ENCODE assay signal across 22 cellular contexts in the genomic region with DNA sequence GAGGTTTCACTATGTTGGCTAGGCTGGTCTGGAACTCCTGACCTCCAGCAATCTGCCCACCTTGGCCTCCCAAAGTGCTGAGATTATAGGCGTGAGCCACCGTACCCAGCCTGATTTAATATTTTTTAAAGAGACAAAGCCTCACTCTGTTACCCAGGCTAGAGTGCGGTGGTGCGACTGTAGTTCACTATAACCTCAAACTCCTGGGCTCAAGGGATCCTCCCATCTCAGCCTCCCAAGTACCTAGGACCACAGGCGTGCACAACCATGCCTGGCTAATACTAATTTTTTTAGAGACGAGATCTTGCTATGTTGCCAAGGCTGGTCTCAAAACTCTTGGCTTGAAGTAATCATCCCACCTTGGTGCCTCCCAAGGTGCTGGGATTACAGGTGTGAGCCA. TPM values are rescaled to one million over a fixed set of nuclear protein-coding genes. Genes with fewer than 3 reads are reported as not detected.
DNase-seq lines count a peak whose midpoint lies in the region; ATAC-seq and TF ChIP-seq lines count a peak whose summit lies in the region.
"Had no signal": no experiment of that assay in that cellular context is flagged by ENCODE, and none has a peak within 500 bp of the region (broad histone marks: within the 10 kb centered on the region; RNA-seq: fewer than 3 reads in every experiment).

No MANE protein-coding gene starts in this region.

- DNase-seq in IMR-90 = no peak
- no peak for DNase-seq in chondrocyte (ENCODE audit: low spot score)
- no peak for DNase-seq in mesenchymal stem cell
- no peak for DNase-seq in tibial nerve (ENCODE audit: low spot score in 2 of 2)
- DNase-seq in type B pancreatic cell (ENCODE audit: extremely low spot score, unreplicated experiment) = no peak
- no peak for DNase-seq in DMS79 (lab: John Stamatoyannopoulos, UW)
- DNase-seq in stimulated activated CD4-positive, alpha-beta T cell treated with anti-CD3 and anti-CD28 coated beads, Interleukin-2, amount 100 ng/mL, for 24 hours = no peak
- DNase-seq: activated CD4-positive, alpha-beta memory T cell treated with anti-CD3 and anti-CD28 coated beads, Interleukin-2, amount 10 ng/mL, durations not matched to agents 7 days and 5 days; activated CD4-positive, CD25-positive, alpha-beta regulatory T cell treated with anti-CD3 and anti-CD28 coated beads, Interleukin-2, amount 50 U/mL, for 72 hours; activated naive CD8-positive, alpha-beta T cell treated with anti-CD3 and anti-CD28 coated beads, Interleukin-2, amount 50 U/mL, for 24 hours; CD4-positive, alpha-beta T cell; effector memory CD8-positive, alpha-beta T cell; glutamatergic neuron; kidney; NCI-H1436 treated with DMSO at 0.1 percent for 48 hours; NK-92 treated with Interleukin-12 subunit alpha and Interleukin-12 subunit beta, amount 100 ng/mL, for 24 hours had no signal

- ATAC-seq in IMR-90 (ENCODE audit: low read depth) = no peak
- ATAC-seq: activated naive CD8-positive, alpha-beta T cell treated with anti-CD3 and anti-CD28 coated beads, Interleukin-2, amount 50 U/mL, for 24 hours; effector memory CD8-positive, alpha-beta T cell had no signal

- H3K18ac ChIP-seq in IMR-90 (ENCODE audit: low read depth, low read length) (no peak overlapping the region), mesenchymal stem cell (ENCODE audit: low read depth in 1 of 2, low read length in 2 of 2) (no peak overlapping the region)

- H3K4me1 ChIP-seq in IMR-90 (ENCODE audit: control insufficient read depth, insufficient read depth, low read length) = peaks cover 4% of the 10 kb centered on the region
- H3K4me1 ChIP-seq in mesenchymal stem cell (ENCODE audit: control insufficient read depth, insufficient read depth, low read depth, low read length) = peaks cover 15% of the 10 kb centered on the region
- H3K4me1 ChIP-seq in tibial nerve = peaks cover 0 to 16% (median 3%) of the 10 kb centered on the region in 4 donors
- H3K4me1 ChIP-seq: Peyer's patch had no signal

- H2BK5ac ChIP-seq in IMR-90 (ENCODE audit: low read depth, low read length, poor library complexity, severe bottlenecking) = no peak overlapping the region
- H2BK5ac ChIP-seq in mesenchymal stem cell (ENCODE audit: low read depth, low read length, poor library complexity, severe bottlenecking) = no peak overlapping the region

- H2BK120ac ChIP-seq in IMR-90 (ENCODE audit: low read depth, low read length) = no peak overlapping the region
- H2BK120ac ChIP-seq in mesenchymal stem cell (ENCODE audit: low read depth, low read length) = no peak overlapping the region

- H3K4ac ChIP-seq in IMR-90 (ENCODE audit: low read depth, low read length) (no peak overlapping the region), mesenchymal stem cell (ENCODE audit: low read depth in 1 of 2, low read length in 2 of 2) (no peak overlapping the region)

- in situ Hi-C loops in IMR-90 (cut with MboI; ENCODE audit: low sequenced_read_pairs) = no loop called here

- no peaks in the 10 kb centered on the region for H3K27me3 Mint-ChIP-seq in chondrocyte (ENCODE audit: low read depth)
- H3K27me3 Mint-ChIP-seq in type B pancreatic cell = no peaks in the 10 kb centered on the region
- H3K27me3 Mint-ChIP-seq: activated CD4-positive, alpha-beta memory T cell treated with anti-CD3 and anti-CD28 coated beads, Interleukin-2, amount 10 ng/mL, durations not matched to agents 7 days and 5 days; activated naive CD8-positive, alpha-beta T cell treated with anti-CD3 and anti-CD28 coated beads, Interleukin-2, amount 50 U/mL, for 24 hours; CD4-positive, alpha-beta T cell; effector memory CD8-positive, alpha-beta T cell had no signal

- H2AK5ac ChIP-seq in IMR-90 (ENCODE audit: low read depth, low read length) (0 out of 2 replicates have a peak overlapping the region, but pooled peaks have one; percentile 3), mesenchymal stem cell (ENCODE audit: low read length, severe bottlenecking) (peak overlapping the region; percentile 44)

- no peak overlapping the region for H3K23ac ChIP-seq in IMR-90 (ENCODE audit: low read depth, low read length)
- no peak overlapping the region for H3K23ac ChIP-seq in mesenchymal stem cell (ENCODE audit: low read length in 2 of 2)

- no peak overlapping the region for H2AFZ ChIP-seq in IMR-90 (replicated peaks; ENCODE audit: low read length, poor library complexity)
- no peak overlapping the region for H2AFZ ChIP-seq in mesenchymal stem cell (ENCODE audit: low read depth, low read length)

- H2BK15ac ChIP-seq in IMR-90 (ENCODE audit: low read depth, low read length) (no peak overlapping the region), mesenchymal stem cell (ENCODE audit: low read depth, poor library complexity, severe bottlenecking) (no peak overlapping the region)

- H3K4me2 ChIP-seq in IMR-90 (ENCODE audit: low read depth, low read length) (no peak overlapping the region), mesenchymal stem cell (ENCODE audit: low read length, poor library complexity, severe bottlenecking) (no peak overlapping the region)

- H3K56ac ChIP-seq in IMR-90 (ENCODE audit: extremely low read depth, insufficient read depth, low read length) = no peak overlapping the region

- H3K36me3 ChIP-seq in IMR-90 (ENCODE audit: control insufficient read depth, insufficient read depth, low read length) (peaks cover 39% of the 10 kb centered on the region), mesenchymal stem cell (ENCODE audit: control insufficient read depth in 1 of 2, insufficient read depth in 2 of 2, low read depth in 1 of 2, low read length in 2 of 2) (peaks cover 44 to 67% of the 10 kb centered on the region in 2 experiments), tibial nerve (peaks cover 0 to 70% (median 40%) of the 10 kb centered on the region in 3 donors)

- no peak overlapping the region for H3K4me3 ChIP-seq in IMR-90 (ENCODE audit: insufficient read depth, low read depth, low read length)
- H3K4me3 ChIP-seq in mesenchymal stem cell (ENCODE audit: insufficient read depth in 1 of 2, low read depth in 1 of 2, low read length in 2 of 2) = no peak overlapping the region
- no peak overlapping the region for H3K4me3 ChIP-seq in tibial nerve
- H3K4me3 ChIP-seq: MG63, Peyer's patch, SJCRH30, skin epidermis had no signal

- H3K27ac ChIP-seq in IMR-90 (ENCODE audit: insufficient read depth, low read length) (peak overlapping the region; percentile 19; the same call in 1 of the 2 replicates), mesenchymal stem cell (ENCODE audit: low read length, poor library complexity, severe bottlenecking) (peak overlapping the region; percentile 64), tibial nerve (peak overlapping the region in 3 of 4 donors; percentile 42 to 86 (median 74))
- H3K27ac ChIP-seq: SJCRH30 had no signal

- H3K9me1 ChIP-seq in IMR-90 (ENCODE audit: insufficient read depth, low read length) = peaks cover 28% of the 10 kb centered on the region

- H4K20me1 ChIP-seq in IMR-90 (ENCODE audit: insufficient read depth, low read length) = peaks cover 41% of the 10 kb centered on the region

- no peak for TF ChIP-seq EP300 in tibial nerve (IDR thresholded peaks at IDR 0.05)

- no peak overlapping the region for H3K9ac ChIP-seq in IMR-90 (ENCODE audit: low read depth, low read length)
- no peak overlapping the region for H3K9ac ChIP-seq in mesenchymal stem cell (ENCODE audit: low read length)

- H3K4me3 Mint-ChIP-seq in chondrocyte (ENCODE audit: unreplicated experiment) = peak overlapping the region; percentile 4
- no peak overlapping the region for H3K4me3 Mint-ChIP-seq in type B pancreatic cell
- H3K4me3 Mint-ChIP-seq: activated CD4-positive, alpha-beta memory T cell treated with anti-CD3 and anti-CD28 coated beads, Interleukin-2, amount 10 ng/mL, durations not matched to agents 7 days and 5 days; activated naive CD8-positive, alpha-beta T cell treated with anti-CD3 and anti-CD28 coated beads, Interleukin-2, amount 50 U/mL, for 24 hours; CD4-positive, alpha-beta T cell; effector memory CD8-positive, alpha-beta T cell had no signal

- H3K27me3 ChIP-seq in IMR-90 (ENCODE audit: control insufficient read depth, insufficient read depth, low read length) (no peaks in the 10 kb centered on the region), mesenchymal stem cell (ENCODE audit: control insufficient read depth in 1 of 2, insufficient read depth in 1 of 2, low read length in 2 of 2) (no peaks in the 10 kb centered on the region), tibial nerve (no peaks in the 10 kb centered on the region)
- H3K27me3 ChIP-seq: MG63, Peyer's patch, SJCRH30 had no signal

- no peak overlapping the region for H2BK20ac ChIP-seq in IMR-90 (ENCODE audit: low read depth, low read length)

- H3K79me1 ChIP-seq in IMR-90 (ENCODE audit: low read depth in 1 of 2, low read length in 2 of 2) = peaks cover 37 to 74% of the 10 kb centered on the region in 2 experiments
- H3K79me1 ChIP-seq in mesenchymal stem cell (replicated peaks; ENCODE audit: low read length, poor library complexity, severe bottlenecking) = peaks cover 38% of the 10 kb centered on the region

- no peak overlapping the region for H2BK12ac ChIP-seq in mesenchymal stem cell (ENCODE audit: low read length in 2 of 2)

- H4K91ac ChIP-seq in IMR-90 (ENCODE audit: insufficient read depth, low read depth, low read length) = no peak overlapping the region
- H4K91ac ChIP-seq in mesenchymal stem cell (ENCODE audit: low read length) = no peak overlapping the region

- H3K9me3 Mint-ChIP-seq in chondrocyte (ENCODE audit: low read depth) (no peaks in the 10 kb centered on the region), type B pancreatic cell (no peaks in the 10 kb centered on the region)
- H3K9me3 Mint-ChIP-seq: activated CD4-positive, alpha-beta memory T cell treated with anti-CD3 and anti-CD28 coated beads, Interleukin-2, amount 10 ng/mL, durations not matched to agents 7 days and 5 days; activated naive CD8-positive, alpha-beta T cell treated with anti-CD3 and anti-CD28 coated beads, Interleukin-2, amount 50 U/mL, for 24 hours; activated T-helper 2 cell treated with anti-CD3 and anti-CD28 coated beads, Interferon-gamma antibody, Interleukin-2, Interleukin-4, amounts not matched to agents 10 μg/mL and 5 μg/mL and 100 μg/mL, durations not matched to agents 14 hours and 24 hours and 36 hours; brain; CD4-positive, alpha-beta T cell; effector memory CD8-positive, alpha-beta T cell had no signal

- H2AK9ac ChIP-seq in IMR-90 (replicated peaks; ENCODE audit: low read depth, low read length, poor library complexity) = no peak overlapping the region

- H3K27ac Mint-ChIP-seq in chondrocyte (ENCODE audit: unreplicated experiment) (peak overlapping the region; percentile 87), type B pancreatic cell (no peak overlapping the region)
- H3K27ac Mint-ChIP-seq: activated CD4-positive, alpha-beta memory T cell treated with anti-CD3 and anti-CD28 coated beads, Interleukin-2, amount 10 ng/mL, durations not matched to agents 7 days and 5 days; activated T-helper 2 cell treated with anti-CD3 and anti-CD28 coated beads, Interferon-gamma antibody, Interleukin-2, Interleukin-4, amounts not matched to agents 10 μg/mL and 5 μg/mL and 100 μg/mL, durations not matched to agents 14 hours and 24 hours and 36 hours had no signal

- 89% methylated on average over 3 of the region's 6 CpGs; no CpG with 5 or more reads in 1 of the 2 experiments for WGBS in IMR-90 (ENCODE audit: extremely low coverage in 2 of 2, insufficient read length in 1 of 2), 2 experiments
- 98% methylated on average over 6 of the region's 6 CpGs for WGBS in mesenchymal stem cell
- WGBS in tibial nerve, 2 donors = 83 to 90% methylated on average over 6 of the region's 6 CpGs

- BruUV-seq in IMR-90 (replicated peaks; lab: Mats Ljungman, UMichigan) = no TSS peak

- H4K5ac ChIP-seq in IMR-90 (ENCODE audit: low read depth, low read length) = no peak overlapping the region

- TF ChIP-seq CTCF in IMR-90 (conservative IDR thresholded peaks at IDR 0.05; ENCODE audit: low read depth, low read length) = no peak
- TF ChIP-seq CTCF in chondrocyte (IDR thresholded peaks at IDR 0.05) = no peak
- TF ChIP-seq CTCF in tibial nerve (IDR thresholded peaks at IDR 0.05) = no peak
- no peak for TF ChIP-seq CTCF in type B pancreatic cell (conservative IDR thresholded peaks at IDR 0.05)

- dilution Hi-C loops in IMR-90 (cut with HindIII; ENCODE audit: low sequenced_read_pairs, unreplicated experiment) = no loop called here

- no peak overlapping the region for H4K8ac ChIP-seq in IMR-90 (ENCODE audit: low read depth in 2 of 2, low read length in 2 of 2)
- no peak overlapping the region for H4K8ac ChIP-seq in mesenchymal stem cell (ENCODE audit: low read length)

- POLR2A ChIA-PET in IMR-90 (lab: Charles Lee; ENCODE audit: unreplicated experiment) = no interaction called here

- intact Hi-C loops in IMR-90 (cut with micrococcal nuclease) = no loop called here

- no peak for TF ChIP-seq RAD21 in IMR-90 (IDR thresholded peaks at IDR 0.05; ENCODE audit: low read length)

- H3K36me3 Mint-ChIP-seq in chondrocyte (ENCODE audit: low read depth) = peaks cover 19% of the 10 kb centered on the region
- H3K36me3 Mint-ChIP-seq in type B pancreatic cell = peaks cover 20% of the 10 kb centered on the region

- CTCF ChIA-PET in IMR-90 (lab: Yijun Ruan, JAX) = interaction anchor here (1.1 kb wide), 1 partner anchor 38 kb away, joined by 4 read pairs; the partner anchor contains the start of gene TOMM22

- peaks cover 58% of the 10 kb centered on the region for H3K4me1 Mint-ChIP-seq in chondrocyte (ENCODE audit: low read depth)
- peaks cover 12% of the 10 kb centered on the region for H3K4me1 Mint-ChIP-seq in type B pancreatic cell (ENCODE audit: unreplicated experiment)

- TF ChIP-seq POLR2A in IMR-90 (IDR thresholded peaks at IDR 0.05; ENCODE audit: low read depth, low read length) (no peak), tibial nerve (IDR thresholded peaks at IDR 0.05) (no peak)

- H3K9me3 ChIP-seq in IMR-90 (ENCODE audit: control insufficient read depth, insufficient read depth, low read length) (no peaks in the 10 kb centered on the region), mesenchymal stem cell (ENCODE audit: control insufficient read depth, low read length) (no peaks in the 10 kb centered on the region), tibial nerve (no peaks in the 10 kb centered on the region)
- H3K9me3 ChIP-seq: MG63, Peyer's patch, SJCRH30 had no signal

- H3K14ac ChIP-seq in IMR-90 (replicated peaks; ENCODE audit: low read depth, low read length) (no peak overlapping the region), mesenchymal stem cell (ENCODE audit: low read length in 2 of 2) (no peak overlapping the region)

RNA-seq across cellular contexts. Expression of gene GTPBP1, which starts 13.5 kb away (rescaled TPM):
- total RNA-seq in IMR-90 (2012; rRNA removed) (12.4 and 21.4 TPM in 2 replicates), chondrocyte (37.7 to 58.6 TPM (median 43.3 TPM) in 3 replicates), tibial nerve (10 to 100 TPM; 46.0 to 72.0 (median 56.6) TPM), type B pancreatic cell (ENCODE audit: low replicate concordance) (47.1 and 60.1 TPM in 2 replicates)
- 24.9 and 29.5 TPM in 2 replicates for polyA plus RNA-seq in IMR-90 (2012; rRNA removed)
- 11.2 and 16.9 TPM in 2 replicates for polyA plus RNA-seq in IMR-90 (2012; cell fraction: cytosol; rRNA removed)
- 63.4 and 70.2 TPM in 2 replicates for polyA plus RNA-seq in IMR-90 (2012; cell fraction: nucleus; rRNA removed; ENCODE audit: low replicate concordance)
- 14.9 TPM for polyA plus RNA-seq in mesenchymal stem cell (2013, experiment 1 of 2)
- 13.6 TPM for polyA plus RNA-seq in mesenchymal stem cell (2013, experiment 2 of 2)

RNA-seq across cellular contexts. Expression of gene JOSD1, which starts 18.5 kb away (rescaled TPM):
- 32.5 and 35.8 TPM in 2 replicates for total RNA-seq in IMR-90 (2012; rRNA removed)
- polyA plus RNA-seq in IMR-90 (2012; rRNA removed) = 28.2 and 30.2 TPM in 2 replicates
- polyA plus RNA-seq in IMR-90 (2012; cell fraction: cytosol; rRNA removed) = 16.3 and 22.1 TPM in 2 replicates
- 36.9 and 86.4 TPM in 2 replicates for polyA plus RNA-seq in IMR-90 (2012; cell fraction: nucleus; rRNA removed; ENCODE audit: low replicate concordance)
- total RNA-seq in chondrocyte = 80.3 to 87.0 TPM (median 85.7 TPM) in 3 replicates
- polyA plus RNA-seq in mesenchymal stem cell (2013, experiment 1 of 2) = 34.6 TPM
- 31.7 TPM for polyA plus RNA-seq in mesenchymal stem cell (2013, experiment 2 of 2)
- 10 to 100 TPM; 50.7 to 86.4 (median 76.0) TPM for total RNA-seq in tibial nerve
- total RNA-seq in type B pancreatic cell (ENCODE audit: low replicate concordance) = 43.4 and 51.8 TPM in 2 replicates

RNA-seq across cellular contexts. Expression of gene SUN2, which starts 36.6 kb away (rescaled TPM):
- total RNA-seq in IMR-90 (2012; rRNA removed) = 25.6 and 27.8 TPM in 2 replicates
- 50.0 and 57.3 TPM in 2 replicates for polyA plus RNA-seq in IMR-90 (2012; rRNA removed)
- polyA plus RNA-seq in IMR-90 (2012; cell fraction: cytosol; rRNA removed) = 42.6 and 49.1 TPM in 2 replicates
- 32.0 and 72.8 TPM in 2 replicates for polyA plus RNA-seq in IMR-90 (2012; cell fraction: nucleus; rRNA removed; ENCODE audit: low replicate concordance)
- 89.6 to 124 TPM (median 124 TPM) in 3 replicates for total RNA-seq in chondrocyte
- 22.3 TPM for polyA plus RNA-seq in mesenchymal stem cell (2013, experiment 1 of 2)
- 21.7 TPM for polyA plus RNA-seq in mesenchymal stem cell (2013, experiment 2 of 2)
- 1,000 to 10,000 TPM in 1 of 4 donors, 100 to 1,000 TPM in 3; 640 to 1,234 (median 846) TPM for total RNA-seq in tibial nerve
- total RNA-seq in type B pancreatic cell (ENCODE audit: low replicate concordance) = 43.5 and 70.5 TPM in 2 replicates

RNA-seq across cellular contexts. Expression of gene TOMM22, which starts 37.4 kb away (rescaled TPM):
- total RNA-seq in IMR-90 (2012; rRNA removed) (78.0 and 139 TPM in 2 replicates), chondrocyte (44.8 to 54.1 TPM (median 47.7 TPM) in 3 replicates), tibial nerve (10 to 100 TPM; 23.1 to 28.5 (median 27.1) TPM), type B pancreatic cell (ENCODE audit: low replicate concordance) (80.8 and 91.6 TPM in 2 replicates)
- 31.9 and 38.7 TPM in 2 replicates for polyA plus RNA-seq in IMR-90 (2012; rRNA removed)
- polyA plus RNA-seq in IMR-90 (2012; cell fraction: cytosol; rRNA removed) = 23.3 and 33.4 TPM in 2 replicates
- 3.9 and 15.0 TPM in 2 replicates for polyA plus RNA-seq in IMR-90 (2012; cell fraction: nucleus; rRNA removed; ENCODE audit: low replicate concordance)
- polyA plus RNA-seq in mesenchymal stem cell (2013, experiment 1 of 2) = 43.9 TPM
- 43.6 TPM for polyA plus RNA-seq in mesenchymal stem cell (2013, experiment 2 of 2)

Comparison
In these comparisons a context has a peak if more than half of its experiments do, and no peak if none do; other contexts are left out.
1. H3K27ac ChIP-seq: peak in every context shown above with its lines; median percentile 74 in tibial nerve; 64 in mesenchymal stem cell; 19 in IMR-90.